Comparison of ENCODE assay signal across 16 cellular contexts in the genomic region with DNA sequence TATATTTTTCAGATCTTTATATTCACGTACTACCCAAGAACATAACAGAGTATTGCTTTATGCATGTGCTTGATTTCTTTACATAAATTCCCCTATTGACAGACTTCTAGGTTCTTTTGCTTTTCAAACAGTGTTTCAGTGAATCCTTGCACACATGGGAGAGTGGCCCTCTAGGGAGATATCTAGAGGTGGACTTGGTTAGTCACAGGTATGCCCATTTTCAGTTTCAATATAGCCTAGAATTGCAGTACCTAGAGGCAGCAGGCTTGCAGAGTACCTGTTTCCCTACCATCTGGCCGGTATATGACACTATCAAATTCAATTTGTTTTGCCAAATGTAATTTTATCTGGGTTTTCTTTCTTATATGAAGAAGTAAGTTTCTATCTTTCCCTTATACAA.
"Had no signal": no experiment of that assay in that cellular context is flagged by ENCODE, and none has a peak within 500 bp of the region (broad histone marks: within the 10 kb centered on the region; RNA-seq: fewer than 3 reads in every experiment).

No MANE protein-coding gene starts in this region.

- H3K79me2 ChIP-seq: parathyroid adenoma had no signal

- H3K4me3 Mint-ChIP-seq: activated naive CD4-positive, alpha-beta T cell treated with anti-CD3 and anti-CD28 coated beads for 36 hours; activated T-helper 17 cell treated with anti-CD3 and anti-CD28 coated beads, Interleukin-2, amount 50 U/mL, for 72 hours; stimulated activated naive CD8-positive, alpha-beta T cell treated with anti-CD3 and anti-CD28 coated beads, Interleukin-15, amount 100 ng/mL, for 72 hours had no signal

- H2AFZ ChIP-seq: parathyroid adenoma had no signal

- H3K36me3 ChIP-seq: cardiac muscle cell, heart right ventricle, upper lobe of right lung, WERI-Rb-1 had no signal

- H3K4me1 ChIP-seq: heart right ventricle, parathyroid adenoma, testis, upper lobe of right lung had no signal

- H3K27ac Mint-ChIP-seq: activated naive CD4-positive, alpha-beta T cell treated with anti-CD3 and anti-CD28 coated beads for 36 hours; activated T-helper 17 cell treated with anti-CD3 and anti-CD28 coated beads, Interleukin-2, amount 50 U/mL, for 72 hours; stimulated activated naive CD8-positive, alpha-beta T cell treated with anti-CD3 and anti-CD28 coated beads, Interleukin-15, amount 100 ng/mL, for 72 hours had no signal

- H3K9ac ChIP-seq: parathyroid adenoma had no signal

- ATAC-seq: activated T-helper 17 cell treated with anti-CD3 and anti-CD28 coated beads, Interleukin-2, amount 50 U/mL, for 72 hours; heart right ventricle; left ventricle myocardium superior; stimulated activated naive CD8-positive, alpha-beta T cell treated with anti-CD3 and anti-CD28 coated beads, Interleukin-15, amount 100 ng/mL, for 72 hours; upper lobe of right lung had no signal

- H3K4me3 ChIP-seq: cardiac muscle cell, heart right ventricle, testis, upper lobe of right lung had no signal

- H3K27me3 ChIP-seq: cardiac muscle cell, heart right ventricle, testis, upper lobe of right lung had no signal

- DNase-seq: activated CD4-positive, alpha-beta T cell treated with anti-CD3 and anti-CD28 coated beads for 48 hours; activated naive CD4-positive, alpha-beta T cell treated with anti-CD3 and anti-CD28 coated beads for 36 hours; activated T-cell treated with anti-CD3 and anti-CD28 coated beads for 4 hours; effector memory CD4-positive, alpha-beta T cell; heart right ventricle; left ventricle myocardium superior; retina; stimulated activated CD4-positive, alpha-beta T cell treated with anti-CD3 and anti-CD28 coated beads, Interleukin-15, amount 100 ng/mL, for 24 hours; stimulated activated CD4-positive, alpha-beta T cell treated with anti-CD3 and anti-CD28 coated beads, Interleukin-4, amount 100 ng/mL, for 24 hours; stimulated activated naive CD8-positive, alpha-beta T cell treated with anti-CD3 and anti-CD28 coated beads, Interleukin-15, amount 100 ng/mL, for 72 hours; testis; upper lobe of right lung; WERI-Rb-1 had no signal

- H3K27ac ChIP-seq: cardiac muscle cell, heart right ventricle, parathyroid adenoma, testis, upper lobe of right lung, WERI-Rb-1 had no signal

- H3K9me3 Mint-ChIP-seq: activated naive CD4-positive, alpha-beta T cell treated with anti-CD3 and anti-CD28 coated beads for 36 hours; activated T-helper 17 cell treated with anti-CD3 and anti-CD28 coated beads, Interleukin-2, amount 50 U/mL, for 72 hours; stimulated activated naive CD8-positive, alpha-beta T cell treated with anti-CD3 and anti-CD28 coated beads, Interleukin-15, amount 100 ng/mL, for 72 hours had no signal

- H3K9me3 ChIP-seq: heart right ventricle, testis, upper lobe of right lung had no signal

- H3K27me3 Mint-ChIP-seq: activated T-helper 17 cell treated with anti-CD3 and anti-CD28 coated beads, Interleukin-2, amount 50 U/mL, for 72 hours had no signal
